Comparison of ENCODE assay signal across 9 cellular contexts in genomic region chr14:92512807-92513203, GRCh38. TPM values are rescaled to one million over a fixed set of nuclear protein-coding genes. Genes with fewer than 3 reads are reported as not detected.
A peak's percentile ranks its signal among the peaks of the same experiment; 100 is the strongest.
DNase-seq lines count a peak whose midpoint lies in the region; ATAC-seq, FAIRE-seq and TF ChIP-seq lines count a peak whose summit lies in the region.
"Had no signal": no experiment of that assay in that cellular context is flagged by ENCODE, and none has a peak within 500 bp of the region (broad histone marks: within the 10 kb centered on the region; RNA-seq: fewer than 3 reads in every experiment).

No MANE protein-coding gene starts in this region.

- H3K27ac Mint-ChIP-seq in effector memory CD8-positive, alpha-beta T cell, result peak overlapping the region; percentile 92 to 99
- no peak overlapping the region for H3K27ac Mint-ChIP-seq in nephron progenitor cell

- DNase-seq in BJ (ENCODE audit: low read depth) (no peak), nephron progenitor cell (no peak), urothelium cell line (ENCODE audit: low spot score) (no peak), NCI-H748 treated with DMSO at 0.1 percent for 48 hours (lab: John Stamatoyannopoulos, UW) (no peak), HCEC 1CT (no peak)
- DNase-seq in Jurkat, Clone E6-1 (ENCODE audit: low read depth, low spot score), result no peak
- no peak for DNase-seq in effector memory CD8-positive, alpha-beta T cell
- DNase-seq in stimulated activated CD8-positive, alpha-beta memory T cell treated with anti-CD3 and anti-CD28 coated beads, Interleukin-4, amount 100 ng/mL, for 48 hours, result no peak
- DNase-seq: NCI-H187 had no signal

- POLR2A ChIA-PET in BJ (lab: Charles Lee), result no interaction called here

- no peak for TF ChIP-seq CTCF in BJ (IDR thresholded peaks at IDR 0.05; ENCODE audit: insufficient read depth, low read depth, low read length)
- TF ChIP-seq CTCF in nephron progenitor cell (IDR thresholded peaks at IDR 0.05), result no peak

- no peaks in the 10 kb centered on the region for H3K27me3 Mint-ChIP-seq in effector memory CD8-positive, alpha-beta T cell
- peaks cover 68% of the 10 kb centered on the region for H3K27me3 Mint-ChIP-seq in nephron progenitor cell (ENCODE audit: low read depth, poor library complexity)

- peak overlapping the region; percentile 85 for H3K4me3 Mint-ChIP-seq in effector memory CD8-positive, alpha-beta T cell
- H3K4me3 Mint-ChIP-seq in nephron progenitor cell, result peak overlapping the region; percentile 72

- peak overlapping the region; percentile 79 for H3K4me3 ChIP-seq in BJ (ENCODE audit: low read depth, low read length)
- peak overlapping the region; percentile 54 for H3K4me3 ChIP-seq in Jurkat, Clone E6-1 (ENCODE audit: low read length)

- peaks cover 5% of the 10 kb centered on the region for H3K36me3 Mint-ChIP-seq in effector memory CD8-positive, alpha-beta T cell (ENCODE audit: insufficient read depth)
- no peaks in the 10 kb centered on the region for H3K36me3 Mint-ChIP-seq in nephron progenitor cell (ENCODE audit: low read depth)

- CTCF ChIA-PET in BJ (lab: Yijun Ruan, JAX), result no interaction called here

- no peaks in the 10 kb centered on the region for H3K36me3 ChIP-seq in BJ (ENCODE audit: control insufficient read depth, insufficient read depth, low read length)

- H3K27me3 ChIP-seq in BJ (ENCODE audit: control insufficient read depth, insufficient read depth, low read length), result no peaks in the 10 kb centered on the region

- no peak for FAIRE-seq in urothelium cell line (lab: Jason Lieb, UNC)

- H3K9me3 Mint-ChIP-seq in effector memory CD8-positive, alpha-beta T cell, result no peaks in the 10 kb centered on the region
- no peaks in the 10 kb centered on the region for H3K9me3 Mint-ChIP-seq in nephron progenitor cell

- H3K4me1 Mint-ChIP-seq in effector memory CD8-positive, alpha-beta T cell (ENCODE audit: low read depth in 2 of 2), result peaks cover 37 to 43% of the 10 kb centered on the region in 2 donors
- peaks cover 5% of the 10 kb centered on the region for H3K4me1 Mint-ChIP-seq in nephron progenitor cell

- no peak for ATAC-seq in effector memory CD8-positive, alpha-beta T cell (replicated peaks)

RNA-seq across cellular contexts. Expression of gene RIN3, which starts 0.8 kb away (rescaled TPM):
- polyA plus RNA-seq in BJ (2011; rRNA removed), result 4.3 and 8.2 TPM in 2 replicates
- 7.9 and 14.6 TPM in 2 replicates for polyA minus RNA-seq in BJ (2011; rRNA and poly(A)+ RNA removed)
- polyA plus RNA-seq in Jurkat, Clone E6-1 (2012; ENCODE audit: insufficient read depth, insufficient read length), result 6.3 TPM
